In genomic region chr12:66087365-66087943, GRCh38 we compare ENCODE assay signal across 8 cellular contexts. TPM values are rescaled to one million over a fixed set of nuclear protein-coding genes. Genes with fewer than 3 reads are reported as not detected.
DNase-seq lines count a peak whose midpoint lies in the region; ATAC-seq lines count a peak whose summit lies in the region.

No MANE protein-coding gene starts in this region.

- DNase-seq in ELF-1 (ENCODE audit: low read depth, low spot score): peak; percentile 58
- DNase-seq in MG63: peak; percentile 53
- peak in 30 of 34 experiments; percentile 9 to 57 (median 34) for DNase-seq in T-cell
- peak; percentile 45 to 82 for DNase-seq in T47D (ENCODE audit: low read depth in 1 of 2, low spot score in 1 of 2)
- DNase-seq in islet precursor cell: peak; percentile 70
- DNase-seq in stimulated activated CD4-positive, alpha-beta T cell treated with anti-CD3 and anti-CD28 coated beads, Interleukin-1b, Interleukin-23, amount 100 ng/mL, for 4 hours (ENCODE audit: low read depth in 2 of 2): peak; percentile 15 to 36

- in situ Hi-C loops in T47D (cut with HindIII; ENCODE audit: low pct_unique_long_range_greater_than_20kb, low sequenced_read_pairs): no loop called here

- no peak overlapping the region for H3K4me3 Mint-ChIP-seq in T-cell

- no peaks in the 10 kb centered on the region for H3K36me3 Mint-ChIP-seq in T-cell

- H3K9me3 Mint-ChIP-seq in T-cell: peaks cover 0 to 10% (median 2%) of the 10 kb centered on the region in 3 donors

- H3K27me3 ChIP-seq in MG63: no peaks in the 10 kb centered on the region

- H3K4me1 Mint-ChIP-seq in T-cell: no peaks in the 10 kb centered on the region

- no peak overlapping the region for H3K27ac Mint-ChIP-seq in T-cell

- no peaks in the 10 kb centered on the region for H3K36me3 ChIP-seq in MG63

- CTCF ChIA-PET in T-cell (lab: Charles Lee): interaction anchor here (0.6 to 3.4 kb wide), 7 partner anchors 29 to 1197 kb away, joined by 3 to 17 read pairs (median 5); no protein-coding TSS in a partner anchor

- peaks cover 21 to 26% of the 10 kb centered on the region in 2 donors for H3K27me3 Mint-ChIP-seq in T-cell

- H3K9me3 ChIP-seq in MG63: no peaks in the 10 kb centered on the region; the same call in 1 of the 2 replicates

- POLR2A ChIA-PET in T-cell (lab: Charles Lee): no interaction called here

- H3K4me3 ChIP-seq in MG63: no peak overlapping the region

- ATAC-seq in GM21723 (IDR thresholded peaks at IDR 0.05; ENCODE audit: unreplicated experiment): peak; percentile 74
- peak in 1 of 4 experiments; percentile 60 for ATAC-seq in T-cell (replicated peaks in 1 of 4)
- no peak for ATAC-seq in GM21528 (IDR thresholded peaks at IDR 0.05; ENCODE audit: low FRiP score, unreplicated experiment)

RNA-seq across cellular contexts. Expression of gene LLPH, which starts 43.1 kb away (rescaled TPM):
- total RNA-seq in MG63 (2014; rRNA removed; shearing (Covaris generic); ENCODE audit: low replicate concordance): 14.1 and 14.2 TPM in 2 replicates
- 10 to 100 TPM; 16.6 to 24.3 (median 22.3) TPM for total RNA-seq in T-cell
